In the genomic region with DNA sequence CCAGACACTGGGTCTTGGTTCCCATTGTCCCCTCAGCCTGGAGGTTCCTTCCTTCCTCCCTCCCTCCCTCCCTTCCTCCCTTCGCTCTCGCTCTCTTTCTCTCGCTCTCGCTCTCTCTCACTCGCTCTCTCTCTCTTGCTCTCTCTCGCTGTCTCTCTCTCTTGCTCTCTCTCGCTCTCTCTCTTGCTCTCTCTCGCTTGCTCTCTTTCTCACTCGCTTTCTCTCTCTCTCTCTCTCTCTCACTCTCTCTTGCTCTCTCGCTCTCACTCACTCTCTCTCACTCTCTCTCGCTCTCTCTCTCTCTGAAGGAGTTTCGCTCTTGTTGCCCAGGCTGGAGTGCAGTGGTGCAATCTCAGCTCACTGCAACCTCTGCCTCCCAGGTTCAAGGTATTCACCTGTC, we compare ENCODE assay signal across 28 cellular contexts. TPM values are rescaled to one million over a fixed set of nuclear protein-coding genes. Genes with fewer than 3 reads are reported as not detected.
"Had no signal": no experiment of that assay in that cellular context is flagged by ENCODE, and none has a peak within 500 bp of the region (broad histone marks: within the 10 kb centered on the region; RNA-seq: fewer than 3 reads in every experiment).

No MANE protein-coding gene starts in this region.

- H3K4me3 Mint-ChIP-seq: naive thymus-derived CD8-positive, alpha-beta T cell; natural killer cell treated with Interleukin-12 subunit alpha and Interleukin-12 subunit beta and Interleukin-15 and Interleukin-18, amount 100 ng/mL, for 72 hours; stimulated activated effector memory CD8-positive, alpha-beta T cell treated with anti-CD3 and anti-CD28 coated beads, Interleukin-12 subunit alpha, Interleukin-12 subunit beta, amount 100 ng/mL, for 72 hours; stimulated activated naive B cell treated with anti-CD40 and anti-IgM and Interleukin-4, amounts not matched to agents 10 μg/mL and 1 μg/mL and 100 μg/mL, for 72 hours; stimulated activated naive CD8-positive, alpha-beta T cell treated with anti-CD3 and anti-CD28 coated beads, Interleukin-15, Interleukin-2, amounts not matched to agents 100 ng/mL and 50 ng/mL, for 24 hours had no signal

- H3K79me2 ChIP-seq: parathyroid adenoma had no signal

- H3K36me3 Mint-ChIP-seq: naive thymus-derived CD8-positive, alpha-beta T cell; natural killer cell treated with Interleukin-12 subunit alpha and Interleukin-12 subunit beta and Interleukin-15 and Interleukin-18, amount 100 ng/mL, for 72 hours; stimulated activated effector memory CD8-positive, alpha-beta T cell treated with anti-CD3 and anti-CD28 coated beads, Interleukin-12 subunit alpha, Interleukin-12 subunit beta, amount 100 ng/mL, for 72 hours; stimulated activated naive B cell treated with anti-CD40 and anti-IgM and Interleukin-4, amounts not matched to agents 10 μg/mL and 1 μg/mL and 100 μg/mL, for 72 hours had no signal

- H3K4me1 Mint-ChIP-seq: stimulated activated effector memory CD8-positive, alpha-beta T cell treated with anti-CD3 and anti-CD28 coated beads, Interleukin-12 subunit alpha, Interleukin-12 subunit beta, amount 100 ng/mL, for 72 hours had no signal

- ATAC-seq: naive thymus-derived CD8-positive, alpha-beta T cell; natural killer cell treated with Interleukin-12 subunit alpha and Interleukin-12 subunit beta and Interleukin-15 and Interleukin-18, amount 100 ng/mL, for 72 hours; psoas muscle; right cardiac atrium; right lobe of liver; stimulated activated effector memory CD8-positive, alpha-beta T cell treated with anti-CD3 and anti-CD28 coated beads, Interleukin-12 subunit alpha, Interleukin-12 subunit beta, amount 100 ng/mL, for 72 hours; stimulated activated naive B cell treated with anti-CD40 and anti-IgM and Interleukin-4, amounts not matched to agents 10 μg/mL and 1 μg/mL and 100 μg/mL, for 72 hours had no signal

- DNase-seq: naive thymus-derived CD8-positive, alpha-beta T cell; nucleus accumbens; ovary; posterior cingulate gyrus; psoas muscle; right cardiac atrium; right lobe of liver; sigmoid colon; small intestine; stimulated activated CD4-positive, alpha-beta T cell treated with anti-CD3 and anti-CD28 coated beads, Interleukin-15, amount 100 ng/mL, for 24 hours; stimulated activated CD4-positive, alpha-beta T cell treated with anti-CD3 and anti-CD28 coated beads, Interleukin-2, amount 100 ng/mL, for 24 hours; stimulated activated CD4-positive, alpha-beta T cell treated with anti-CD3 and anti-CD28 coated beads, Interleukin-2, amount 100 ng/mL, for 48 hours; stimulated activated CD4-positive, alpha-beta T cell treated with anti-CD3 and anti-CD28 coated beads, Interleukin-4, amount 100 ng/mL, for 24 hours; stimulated activated naive B cell treated with anti-CD40 and anti-IgM and Interleukin-4, amounts not matched to agents 10 μg/mL and 1 μg/mL and 100 μg/mL, for 72 hours; stimulated activated naive CD4-positive, alpha-beta T cell treated with Interleukin-2 at 50 U/mL for 16 hours; stomach; thyroid gland; trophoblast cell; upper lobe of left lung had no signal

- H2AFZ ChIP-seq: parathyroid adenoma had no signal

- H3K9me3 Mint-ChIP-seq: natural killer cell treated with Interleukin-12 subunit alpha and Interleukin-12 subunit beta and Interleukin-15 and Interleukin-18, amount 100 ng/mL, for 72 hours; stimulated activated effector memory CD8-positive, alpha-beta T cell treated with anti-CD3 and anti-CD28 coated beads, Interleukin-12 subunit alpha, Interleukin-12 subunit beta, amount 100 ng/mL, for 72 hours; stimulated activated naive B cell treated with anti-CD40 and anti-IgM and Interleukin-4, amounts not matched to agents 10 μg/mL and 1 μg/mL and 100 μg/mL, for 72 hours; stimulated activated naive CD8-positive, alpha-beta T cell treated with anti-CD3 and anti-CD28 coated beads, Interleukin-15, Interleukin-2, amounts not matched to agents 100 ng/mL and 50 ng/mL, for 24 hours had no signal

- H3K36me3 ChIP-seq: neutrophil, ovary, right lobe of liver, sigmoid colon, stomach, thoracic aorta, thyroid gland, tibial nerve, upper lobe of left lung, vagina had no signal

- H3K4me1 ChIP-seq: parathyroid adenoma, psoas muscle, right lobe of liver, tibial nerve, upper lobe of left lung had no signal

- H3K4me3 ChIP-seq: ovary, psoas muscle, right lobe of liver, sigmoid colon, stomach, thoracic aorta, thyroid gland, tibial nerve, upper lobe of left lung, vagina had no signal

- H3K27me3 Mint-ChIP-seq: stimulated activated naive CD8-positive, alpha-beta T cell treated with anti-CD3 and anti-CD28 coated beads, Interleukin-15, Interleukin-2, amounts not matched to agents 100 ng/mL and 50 ng/mL, for 24 hours had no signal

- H3K27ac ChIP-seq: neutrophil, ovary, parathyroid adenoma, psoas muscle, right lobe of liver, sigmoid colon, stomach, thoracic aorta, thyroid gland, tibial nerve, upper lobe of left lung, vagina had no signal

- H3K27ac Mint-ChIP-seq: natural killer cell treated with Interleukin-12 subunit alpha and Interleukin-12 subunit beta and Interleukin-15 and Interleukin-18, amount 100 ng/mL, for 72 hours; progenitor cell of endocrine pancreas; stimulated activated effector memory CD8-positive, alpha-beta T cell treated with anti-CD3 and anti-CD28 coated beads, Interleukin-12 subunit alpha, Interleukin-12 subunit beta, amount 100 ng/mL, for 72 hours; stimulated activated naive B cell treated with anti-CD40 and anti-IgM and Interleukin-4, amounts not matched to agents 10 μg/mL and 1 μg/mL and 100 μg/mL, for 72 hours; stimulated activated naive CD8-positive, alpha-beta T cell treated with anti-CD3 and anti-CD28 coated beads, Interleukin-15, Interleukin-2, amounts not matched to agents 100 ng/mL and 50 ng/mL, for 24 hours had no signal

- H3K27me3 ChIP-seq: neutrophil, ovary, right lobe of liver, sigmoid colon, thyroid gland, tibial nerve, upper lobe of left lung, vagina had no signal

RNA-seq across cellular contexts. Expression of gene LAMC3, which starts 23.4 kb away (rescaled TPM):
- total RNA-seq: natural killer cell treated with Interleukin-12 subunit alpha and Interleukin-12 subunit beta and Interleukin-15 and Interleukin-18, amount 100 ng/mL, for 72 hours had no signal
